1 cellular context compared by ENCODE assay signal in the genomic region with DNA sequence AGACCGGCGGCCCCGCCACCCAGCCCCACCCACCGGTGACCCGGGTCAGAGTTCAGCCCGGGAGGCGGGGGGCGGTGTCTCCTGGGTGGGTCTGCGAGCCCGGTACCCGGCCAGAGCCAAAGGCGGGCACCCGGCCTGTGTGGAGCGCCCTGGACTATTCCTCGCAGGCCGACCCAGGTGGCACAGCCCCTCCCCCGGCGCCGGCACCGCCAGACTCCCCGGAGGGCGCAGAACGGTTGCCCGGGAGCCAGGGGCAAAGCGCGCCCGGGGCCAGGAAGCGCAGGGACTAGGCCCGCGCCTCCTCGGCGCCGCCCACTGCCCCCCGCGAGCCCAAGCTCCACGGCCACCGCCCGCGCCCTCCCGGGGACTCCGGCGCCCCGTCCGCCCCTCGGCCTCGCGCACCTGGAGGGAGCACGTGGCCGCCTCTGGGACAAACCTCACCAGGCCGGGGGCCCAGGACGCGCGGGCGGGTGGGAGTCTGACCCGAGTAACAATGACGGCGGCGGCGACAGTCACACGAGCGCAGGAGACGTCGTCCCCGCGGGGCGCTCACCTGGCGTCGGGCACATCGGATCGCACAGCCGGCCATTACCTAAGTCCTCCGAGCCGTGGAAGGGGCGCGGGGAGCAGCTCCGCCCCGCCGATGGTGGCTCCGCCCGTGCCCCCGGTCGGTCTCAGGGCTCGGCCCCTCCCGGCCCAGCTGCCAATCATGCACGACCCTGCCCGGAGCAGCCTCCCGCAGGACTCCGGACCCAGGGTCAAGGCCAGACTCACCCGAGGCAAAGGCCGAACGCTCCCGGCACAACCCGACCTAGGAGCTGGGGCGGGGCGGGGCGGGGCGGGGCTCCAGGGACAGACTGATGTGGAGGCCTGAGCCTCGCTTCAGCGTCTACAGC.
TF ChIP-seq lines count a peak whose summit lies in the region.

No MANE protein-coding gene starts in this region.

TF ChIP-seq in SK-N-SH treated with all-trans-retinoic acid at 6 μM for 48 hours, 23 proteins besides CTCF, POLR2A, EP300 and RAD21 (continued from another document):
- TF ChIP-seq, protein P1, sequence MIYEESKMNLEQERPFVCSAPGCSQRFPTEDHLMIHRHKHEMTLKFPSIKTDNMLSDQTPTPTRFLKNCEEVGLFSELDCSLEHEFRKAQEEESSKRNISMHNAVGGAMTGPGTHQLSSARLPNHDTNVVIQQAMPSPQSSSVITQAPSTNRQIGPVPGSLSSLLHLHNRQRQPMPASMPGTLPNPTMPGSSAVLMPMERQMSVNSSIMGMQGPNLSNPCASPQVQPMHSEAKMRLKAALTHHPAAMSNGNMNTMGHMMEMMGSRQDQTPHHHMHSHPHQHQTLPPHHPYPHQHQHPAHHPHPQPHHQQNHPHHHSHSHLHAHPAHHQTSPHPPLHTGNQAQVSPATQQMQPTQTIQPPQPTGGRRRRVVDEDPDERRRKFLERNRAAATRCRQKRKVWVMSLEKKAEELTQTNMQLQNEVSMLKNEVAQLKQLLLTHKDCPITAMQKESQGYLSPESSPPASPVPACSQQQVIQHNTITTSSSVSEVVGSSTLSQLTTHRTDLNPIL (CRISPR knock-in tag; IDR thresholded peaks at IDR 0.05; ENCODE audit: low read depth): no peak
- TF ChIP-seq ZFP30 (CRISPR knock-in tag; IDR thresholded peaks at IDR 0.05): no peak
